17 cellular contexts compared by ENCODE assay signal in the genomic region with DNA sequence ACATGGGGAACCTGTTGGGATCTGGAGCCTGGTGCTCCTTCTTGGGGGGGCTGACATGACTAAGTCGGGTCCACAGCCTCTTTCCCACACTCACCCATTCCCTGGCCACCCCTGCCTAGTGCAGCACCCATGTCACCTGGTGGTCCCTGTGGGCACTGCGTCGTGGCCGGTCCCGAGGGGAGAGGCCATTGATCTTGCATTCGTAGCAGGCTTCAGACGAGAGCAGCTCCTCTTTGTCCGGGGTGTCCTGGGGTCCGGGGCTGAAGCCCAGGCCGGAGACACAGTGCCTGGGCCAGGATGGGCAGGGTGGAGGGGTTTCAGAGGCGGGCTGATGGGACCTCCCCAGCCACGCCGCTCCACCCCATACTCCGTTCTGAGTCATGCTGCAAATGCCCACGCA. TPM values are rescaled to one million over a fixed set of nuclear protein-coding genes. Genes with fewer than 3 reads are reported as not detected.
A peak's percentile ranks its signal among the peaks of the same experiment; 100 is the strongest.
DNase-seq lines count a peak whose midpoint lies in the region; ATAC-seq and TF ChIP-seq lines count a peak whose summit lies in the region.
"Had no signal": no experiment of that assay in that cellular context is flagged by ENCODE, and none has a peak within 500 bp of the region (broad histone marks: within the 10 kb centered on the region; RNA-seq: fewer than 3 reads in every experiment).

No MANE protein-coding gene starts in this region.

- H3K4me3 Mint-ChIP-seq in activated CD8-positive, alpha-beta T cell treated with anti-CD3 and anti-CD28 coated beads, Interleukin-2, amount 10 ng/mL, durations not matched to agents 7 days and 5 days: no peak overlapping the region
- no peak overlapping the region for H3K4me3 Mint-ChIP-seq in activated CD8-positive, alpha-beta T cell treated with anti-CD3 and anti-CD28 coated beads for 36 hours
- H3K4me3 Mint-ChIP-seq in endodermal cell: no peak overlapping the region
- H3K4me3 Mint-ChIP-seq in activated CD4-positive, alpha-beta T cell treated with anti-CD3 and anti-CD28 coated beads for 36 hours: no peak overlapping the region
- H3K4me3 Mint-ChIP-seq: CD4-positive, alpha-beta memory T cell had no signal

- 0 out of 2 replicates have a peak, but pooled peaks cover 3% of the 10 kb centered on the region for H3F3A ChIP-seq in Loucy (ENCODE audit: low read depth)

- no peak overlapping the region for H3K27ac ChIP-seq in endodermal cell (ENCODE audit: low read depth, low read length)
- no peak overlapping the region for H3K27ac ChIP-seq in upper lobe of right lung
- H3K27ac ChIP-seq in esophagus squamous epithelium: no peak overlapping the region
- H3K27ac ChIP-seq: HL-60 had no signal

- ATAC-seq in activated CD8-positive, alpha-beta T cell treated with anti-CD3 and anti-CD28 coated beads, Interleukin-2, amount 10 ng/mL, durations not matched to agents 7 days and 5 days: peak; percentile 9
- no peak for ATAC-seq in activated CD8-positive, alpha-beta T cell treated with anti-CD3 and anti-CD28 coated beads for 36 hours
- peak; percentile 5 for ATAC-seq in upper lobe of right lung
- ATAC-seq in activated CD4-positive, alpha-beta T cell treated with anti-CD3 and anti-CD28 coated beads for 36 hours: no peak
- ATAC-seq: HCT116 had no signal

- POLR2A ChIA-PET in activated CD8-positive, alpha-beta T cell treated with anti-CD3 and anti-CD28 coated beads, Interleukin-2, amount 10 ng/mL, durations not matched to agents 7 days and 5 days (lab: Charles Lee): interaction anchor here (0.5 kb wide), 1 partner anchor 321 kb away, joined by 4 read pairs; no protein-coding TSS in a partner anchor
- POLR2A ChIA-PET in activated CD8-positive, alpha-beta T cell treated with anti-CD3 and anti-CD28 coated beads for 36 hours (lab: Charles Lee): no interaction called here
- POLR2A ChIA-PET in activated CD4-positive, alpha-beta T cell treated with anti-CD3 and anti-CD28 coated beads for 36 hours (lab: Charles Lee): no interaction called here

- no peaks in the 10 kb centered on the region for H3K27me3 Mint-ChIP-seq in activated CD8-positive, alpha-beta T cell treated with anti-CD3 and anti-CD28 coated beads, Interleukin-2, amount 10 ng/mL, durations not matched to agents 7 days and 5 days (ENCODE audit: low read depth)
- no peaks in the 10 kb centered on the region for H3K27me3 Mint-ChIP-seq in activated CD8-positive, alpha-beta T cell treated with anti-CD3 and anti-CD28 coated beads for 36 hours
- H3K27me3 Mint-ChIP-seq in endodermal cell (ENCODE audit: insufficient read depth): no peaks in the 10 kb centered on the region
- H3K27me3 Mint-ChIP-seq in activated CD4-positive, alpha-beta T cell treated with anti-CD3 and anti-CD28 coated beads for 36 hours: no peaks in the 10 kb centered on the region

- peak overlapping the region; percentile 43 for H3K9ac ChIP-seq in Loucy (ENCODE audit: low read depth, low read length, poor library complexity, severe bottlenecking)
- H3K9ac ChIP-seq in endodermal cell (ENCODE audit: extremely low read depth, low read length, poor library complexity, severe bottlenecking): no peak overlapping the region

- H4K20me1 ChIP-seq in Loucy (ENCODE audit: insufficient read depth, low read length, poor library complexity, severe bottlenecking): no peaks in the 10 kb centered on the region

- H3K79me2 ChIP-seq in Loucy (ENCODE audit: insufficient read depth, low read length): no peaks in the 10 kb centered on the region

- H3K27me3 ChIP-seq in Loucy (ENCODE audit: insufficient read depth, low read length, poor library complexity, severe bottlenecking) (no peaks in the 10 kb centered on the region), endodermal cell (ENCODE audit: control insufficient read depth, insufficient read depth, low read length, poor library complexity, severe bottlenecking) (no peaks in the 10 kb centered on the region), upper lobe of right lung (no peaks in the 10 kb centered on the region), esophagus squamous epithelium (no peaks in the 10 kb centered on the region)

- H3K4me3 ChIP-seq in Loucy (ENCODE audit: low read length, poor library complexity, severe bottlenecking) (no peak overlapping the region), endodermal cell (ENCODE audit: low read length) (no peak overlapping the region), upper lobe of right lung (no peak overlapping the region), esophagus squamous epithelium (no peak overlapping the region)

- peaks cover 24% of the 10 kb centered on the region for H3K4me1 ChIP-seq in Loucy (ENCODE audit: insufficient read depth, low read length, poor library complexity, severe bottlenecking)
- no peaks in the 10 kb centered on the region for H3K4me1 ChIP-seq in endodermal cell (ENCODE audit: control insufficient read depth, insufficient read depth, low read length)
- no peaks in the 10 kb centered on the region for H3K4me1 ChIP-seq in upper lobe of right lung
- no peaks in the 10 kb centered on the region for H3K4me1 ChIP-seq in esophagus squamous epithelium

- H3K9me2 ChIP-seq in Loucy (replicated peaks; ENCODE audit: low read depth, low read length): no peaks in the 10 kb centered on the region

- CTCF ChIA-PET in activated CD8-positive, alpha-beta T cell treated with anti-CD3 and anti-CD28 coated beads, Interleukin-2, amount 10 ng/mL, durations not matched to agents 7 days and 5 days (lab: Charles Lee): interaction anchor here (0.5 kb wide), 1 partner anchor 975 kb away, joined by 3 read pairs; no protein-coding TSS in a partner anchor
- CTCF ChIA-PET in activated CD8-positive, alpha-beta T cell treated with anti-CD3 and anti-CD28 coated beads for 36 hours (lab: Charles Lee): interaction anchor here (1.8 kb wide), 1 partner anchor 101 kb away, joined by 4 read pairs; no protein-coding TSS in a partner anchor
- CTCF ChIA-PET in activated CD4-positive, alpha-beta T cell treated with anti-CD3 and anti-CD28 coated beads for 36 hours (lab: Charles Lee): no interaction called here

- H3K4me1 Mint-ChIP-seq in activated CD8-positive, alpha-beta T cell treated with anti-CD3 and anti-CD28 coated beads, Interleukin-2, amount 10 ng/mL, durations not matched to agents 7 days and 5 days (ENCODE audit: low read depth): peaks cover 29% of the 10 kb centered on the region
- peaks cover 10% of the 10 kb centered on the region for H3K4me1 Mint-ChIP-seq in activated CD8-positive, alpha-beta T cell treated with anti-CD3 and anti-CD28 coated beads for 36 hours (ENCODE audit: low read depth)
- H3K4me1 Mint-ChIP-seq in endodermal cell: no peaks in the 10 kb centered on the region
- H3K4me1 Mint-ChIP-seq in activated CD4-positive, alpha-beta T cell treated with anti-CD3 and anti-CD28 coated beads for 36 hours: peaks cover 2% of the 10 kb centered on the region
- H3K4me1 Mint-ChIP-seq: CD4-positive, alpha-beta memory T cell had no signal

- intact Hi-C loops in activated CD8-positive, alpha-beta T cell treated with anti-CD3 and anti-CD28 coated beads for 36 hours (cut with micrococcal nuclease): no loop called here
- intact Hi-C loops in upper lobe of right lung (cut with DNase I): no loop called here
- intact Hi-C loops in esophagus squamous epithelium (cut with DNase I): no loop called here
- intact Hi-C loops in activated CD4-positive, alpha-beta T cell treated with anti-CD3 and anti-CD28 coated beads for 36 hours (cut with DNase I, micrococcal nuclease): no loop called here

- peak overlapping the region; percentile 89 for H3K27ac Mint-ChIP-seq in activated CD8-positive, alpha-beta T cell treated with anti-CD3 and anti-CD28 coated beads, Interleukin-2, amount 10 ng/mL, durations not matched to agents 7 days and 5 days
- no peak overlapping the region for H3K27ac Mint-ChIP-seq in activated CD8-positive, alpha-beta T cell treated with anti-CD3 and anti-CD28 coated beads for 36 hours
- no peak overlapping the region for H3K27ac Mint-ChIP-seq in endodermal cell
- H3K27ac Mint-ChIP-seq in activated CD4-positive, alpha-beta T cell treated with anti-CD3 and anti-CD28 coated beads for 36 hours: no peak overlapping the region
- H3K27ac Mint-ChIP-seq: CD4-positive, alpha-beta memory T cell had no signal

- H3K9me3 Mint-ChIP-seq in activated CD8-positive, alpha-beta T cell treated with anti-CD3 and anti-CD28 coated beads, Interleukin-2, amount 10 ng/mL, durations not matched to agents 7 days and 5 days (ENCODE audit: insufficient read depth): peaks cover 25% of the 10 kb centered on the region
- H3K9me3 Mint-ChIP-seq in activated CD8-positive, alpha-beta T cell treated with anti-CD3 and anti-CD28 coated beads for 36 hours: peaks cover 24% of the 10 kb centered on the region
- peaks cover 13% of the 10 kb centered on the region for H3K9me3 Mint-ChIP-seq in endodermal cell
- peaks cover 26% of the 10 kb centered on the region for H3K9me3 Mint-ChIP-seq in activated CD4-positive, alpha-beta T cell treated with anti-CD3 and anti-CD28 coated beads for 36 hours (ENCODE audit: low read depth)

- no peak for TF ChIP-seq CTCF in activated CD8-positive, alpha-beta T cell treated with anti-CD3 and anti-CD28 coated beads for 36 hours (IDR thresholded peaks at IDR 0.05)
- TF ChIP-seq CTCF in Loucy (conservative IDR thresholded peaks at IDR 0.05; ENCODE audit: low read length): peak; percentile 25; the same call in 1 of the 2 replicates
- peak; percentile 58 for TF ChIP-seq CTCF in endodermal cell (conservative IDR thresholded peaks at IDR 0.05)
- no peak for TF ChIP-seq CTCF in upper lobe of right lung (IDR thresholded peaks at IDR 0.05)
- TF ChIP-seq CTCF in esophagus squamous epithelium (IDR thresholded peaks at IDR 0.05): no peak

- no peak for DNase-seq in activated CD8-positive, alpha-beta T cell treated with anti-CD3 and anti-CD28 coated beads, Interleukin-2, amount 10 ng/mL, durations not matched to agents 7 days and 5 days
- DNase-seq in activated CD8-positive, alpha-beta T cell treated with anti-CD3 and anti-CD28 coated beads for 36 hours: no peak
- DNase-seq in endodermal cell (peak; percentile 68), upper lobe of right lung (no peak), esophagus squamous epithelium (lab: John Stamatoyannopoulos, UW) (no peak)
- no peak for DNase-seq in stimulated activated CD4-positive, alpha-beta T cell treated with anti-CD3 and anti-CD28 coated beads, Interleukin-2, amount 100 ng/mL, for 48 hours
- DNase-seq in activated CD4-positive, alpha-beta T cell treated with anti-CD3 and anti-CD28 coated beads for 36 hours: no peak
- DNase-seq: 8988T; AML-193; C1 segment of cervical spinal cord; CD4-positive, alpha-beta memory T cell; DMS79; EL had no signal

- no peaks in the 10 kb centered on the region for H3K36me3 ChIP-seq in Loucy (ENCODE audit: insufficient read depth, low read length)
- peaks cover 48% of the 10 kb centered on the region for H3K36me3 ChIP-seq in endodermal cell (ENCODE audit: control insufficient read depth, insufficient read depth, low read length)
- H3K36me3 ChIP-seq in upper lobe of right lung: no peaks in the 10 kb centered on the region
- no peaks in the 10 kb centered on the region for H3K36me3 ChIP-seq in esophagus squamous epithelium

- H3K4me2 ChIP-seq in Loucy (ENCODE audit: low read depth, low read length, poor library complexity, severe bottlenecking): peak overlapping the region; percentile 34

- H3K36me3 Mint-ChIP-seq in activated CD8-positive, alpha-beta T cell treated with anti-CD3 and anti-CD28 coated beads, Interleukin-2, amount 10 ng/mL, durations not matched to agents 7 days and 5 days (ENCODE audit: low read depth): peaks cover 16% of the 10 kb centered on the region
- no peaks in the 10 kb centered on the region for H3K36me3 Mint-ChIP-seq in activated CD8-positive, alpha-beta T cell treated with anti-CD3 and anti-CD28 coated beads for 36 hours (ENCODE audit: low read depth)
- peaks cover 73% of the 10 kb centered on the region for H3K36me3 Mint-ChIP-seq in endodermal cell (ENCODE audit: low read depth)
- no peaks in the 10 kb centered on the region for H3K36me3 Mint-ChIP-seq in activated CD4-positive, alpha-beta T cell treated with anti-CD3 and anti-CD28 coated beads for 36 hours (ENCODE audit: low read depth)

- H3K9me3 ChIP-seq in Loucy (ENCODE audit: insufficient read depth, low read depth, low read length) (peaks cover 13% of the 10 kb centered on the region), endodermal cell (ENCODE audit: control insufficient read depth, low read length) (peaks cover 33% of the 10 kb centered on the region), upper lobe of right lung (peaks cover 13% of the 10 kb centered on the region), esophagus squamous epithelium (peaks cover 0 to 25% (median 14%) of the 10 kb centered on the region in 3 donors)

- TF ChIP-seq POLR2A in esophagus squamous epithelium (IDR thresholded peaks at IDR 0.05): no peak

- 94 to 98% methylated on average over 11 to 15 of the region's 15 CpGs for WGBS in endodermal cell (ENCODE audit: insufficient coverage in 1 of 2, insufficient read length in 1 of 2), 2 experiments
- 60 to 79% methylated on average over 1 to 4 of the region's 15 CpGs for WGBS in esophagus squamous epithelium, 2 donors

- H2AFZ ChIP-seq in Loucy (ENCODE audit: low read length): no peak overlapping the region

RNA-seq across cellular contexts. Expression of a gene that starts 19.4 kb away (rescaled TPM):
- total RNA-seq in activated CD8-positive, alpha-beta T cell treated with anti-CD3 and anti-CD28 coated beads, Interleukin-2, amount 10 ng/mL, durations not matched to agents 7 days and 5 days: 10 to 100 TPM in 1 of 2 experiments, 1 to 10 TPM in 1; 10.0 to 10.2 TPM
- total RNA-seq in activated CD8-positive, alpha-beta T cell treated with anti-CD3 and anti-CD28 coated beads for 36 hours: under 1 TPM in 1 of 2 experiments, not detected in 1; 0.29 TPM
- total RNA-seq in endodermal cell: not detected
- 0.50 TPM for polyA plus RNA-seq in endodermal cell (2013, experiment 1 of 2)
- polyA plus RNA-seq in endodermal cell (2013, experiment 2 of 2): 0.54 TPM
- not detected for total RNA-seq in upper lobe of right lung
- not detected for total RNA-seq in esophagus squamous epithelium
- total RNA-seq in activated CD4-positive, alpha-beta T cell treated with anti-CD3 and anti-CD28 coated beads for 36 hours: under 1 TPM in 1 of 2 experiments, not detected in 1; 0.26 TPM
- total RNA-seq: CD4-positive, alpha-beta memory T cell; H4 had no signal
- polyA plus RNA-seq: CD4-positive, alpha-beta memory T cell had no signal

Comparison
In these comparisons a context has a peak if more than half of its experiments do, and no peak if none do; other contexts are left out.
1. ATAC-seq: peak in activated CD8-positive, alpha-beta T cell treated with anti-CD3 and anti-CD28 coated beads, Interleukin-2, amount 10 ng/mL, durations not matched to agents 7 days and 5 days (single experiment) and upper lobe of right lung (single experiment); none in activated CD8-positive, alpha-beta T cell treated with anti-CD3 and anti-CD28 coated beads for 36 hours (single experiment) and activated CD4-positive, alpha-beta T cell treated with anti-CD3 and anti-CD28 coated beads for 36 hours (single experiment).
2. RNA of a gene that starts 19.4 kb away (total RNA-seq): 10.0 to 10.2 TPM in activated CD8-positive, alpha-beta T cell treated with anti-CD3 and anti-CD28 coated beads, Interleukin-2, amount 10 ng/mL, durations not matched to agents 7 days and 5 days; 0.29 TPM in activated CD8-positive, alpha-beta T cell treated with anti-CD3 and anti-CD28 coated beads for 36 hours, 0.26 TPM in activated CD4-positive, alpha-beta T cell treated with anti-CD3 and anti-CD28 coated beads for 36 hours, not detected in endodermal cell, not detected in upper lobe of right lung (single experiment) and not detected in esophagus squamous epithelium; every median in the first group is over 4 times any median in the second.
3. CTCF ChIP-seq: peak in Loucy (single experiment) and endodermal cell (single experiment); none in activated CD8-positive, alpha-beta T cell treated with anti-CD3 and anti-CD28 coated beads for 36 hours (single experiment), upper lobe of right lung (single experiment) and esophagus squamous epithelium (0 of 6).